9 cellular contexts compared by ENCODE assay signal in genomic region chr14:70882771-70883492, GRCh38. TPM values are rescaled to one million over a fixed set of nuclear protein-coding genes. Genes with fewer than 3 reads are reported as not detected.
A peak's percentile ranks its signal among the peaks of the same experiment; 100 is the strongest.
DNase-seq lines count a peak whose midpoint lies in the region; ATAC-seq, FAIRE-seq and TF ChIP-seq lines count a peak whose summit lies in the region.
"Had no signal": no experiment of that assay in that cellular context is flagged by ENCODE, and none has a peak within 500 bp of the region (broad histone marks: within the 10 kb centered on the region; RNA-seq: fewer than 3 reads in every experiment).

No MANE protein-coding gene starts in this region.

- no peaks in the 10 kb centered on the region for H4K20me1 ChIP-seq in BLaER1

- no peaks in the 10 kb centered on the region for H3K36me3 ChIP-seq in BLaER1

- H3K9ac ChIP-seq in BLaER1, result no peak overlapping the region

- H3K9me3 ChIP-seq in BLaER1, result no peaks in the 10 kb centered on the region

- H3K27me3 ChIP-seq in BLaER1, result no peaks in the 10 kb centered on the region

- no peak for ATAC-seq in activated CD8-positive, alpha-beta T cell treated with anti-CD3 and anti-CD28 coated beads for 36 hours

- H3K4me3 ChIP-seq in BLaER1, result no peak overlapping the region

- no peaks in the 10 kb centered on the region for H3K27me3 Mint-ChIP-seq in activated CD8-positive, alpha-beta T cell treated with anti-CD3 and anti-CD28 coated beads for 36 hours
- no peaks in the 10 kb centered on the region for H3K27me3 Mint-ChIP-seq in mesothelial cell of epicardium (ENCODE audit: low read depth)

- H3K4me2 ChIP-seq in BLaER1, result peak overlapping the region; percentile 71

- no peak overlapping the region for H3K4me3 Mint-ChIP-seq in activated CD8-positive, alpha-beta T cell treated with anti-CD3 and anti-CD28 coated beads for 36 hours
- no peak overlapping the region for H3K4me3 Mint-ChIP-seq in mesothelial cell of epicardium

- peak overlapping the region; percentile 12 for H3K27ac Mint-ChIP-seq in activated CD8-positive, alpha-beta T cell treated with anti-CD3 and anti-CD28 coated beads for 36 hours
- no peak overlapping the region for H3K27ac Mint-ChIP-seq in mesothelial cell of epicardium

- peak; percentile 84 for DNase-seq in HTR-8/SVneo (ENCODE audit: insufficient read length, low spot score)
- DNase-seq in activated CD8-positive, alpha-beta T cell treated with anti-CD3 and anti-CD28 coated beads for 36 hours, result no peak
- peak; percentile 87 for DNase-seq in iris pigment epithelial cell (ENCODE audit: low read depth)
- DNase-seq in GM19238 (ENCODE audit: insufficient read length, low spot score), result no peak
- no peak for DNase-seq in COR-L47 (lab: John Stamatoyannopoulos, UW)
- DNase-seq in NCI-H2029 treated with DMSO at 0.1 percent for 48 hours (lab: John Stamatoyannopoulos, UW), result no peak
- DNase-seq in mesothelial cell of epicardium (ENCODE audit: low spot score in 2 of 2, unreplicated experiment in 2 of 2), result no peak
- DNase-seq: mesendoderm had no signal

- CTCF ChIA-PET in activated CD8-positive, alpha-beta T cell treated with anti-CD3 and anti-CD28 coated beads for 36 hours (lab: Charles Lee), result interaction anchor here (0.6 to 7.9 kb wide), 12 partner anchors 9 to 79 kb away, joined by 3 to 93 read pairs (median 4); partner anchors contain the start of gene PCNX1

- FAIRE-seq in HTR-8/SVneo (lab: Jason Lieb, UNC), result no peak

- 0 out of 2 replicates have a peak overlapping the region, but pooled peaks have one; percentile 10 for H3K27ac ChIP-seq in BLaER1

- TF ChIP-seq CTCF in activated CD8-positive, alpha-beta T cell treated with anti-CD3 and anti-CD28 coated beads for 36 hours (IDR thresholded peaks at IDR 0.05), result no peak
- no peak for TF ChIP-seq CTCF in mesothelial cell of epicardium (IDR thresholded peaks at IDR 0.05; ENCODE audit: unreplicated experiment)

- POLR2A ChIA-PET in activated CD8-positive, alpha-beta T cell treated with anti-CD3 and anti-CD28 coated beads for 36 hours (lab: Charles Lee), result interaction anchor here (0.8 to 9.8 kb wide), 4 partner anchors 9 to 60 kb away, joined by 3 to 163 read pairs (median 17); partner anchors contain the start of gene PCNX1

- no peaks in the 10 kb centered on the region for H3K9me3 Mint-ChIP-seq in activated CD8-positive, alpha-beta T cell treated with anti-CD3 and anti-CD28 coated beads for 36 hours
- no peaks in the 10 kb centered on the region for H3K9me3 Mint-ChIP-seq in mesothelial cell of epicardium

- no peaks in the 10 kb centered on the region for H3K36me3 Mint-ChIP-seq in activated CD8-positive, alpha-beta T cell treated with anti-CD3 and anti-CD28 coated beads for 36 hours (ENCODE audit: low read depth)
- H3K36me3 Mint-ChIP-seq in mesothelial cell of epicardium, result no peaks in the 10 kb centered on the region

- H3K4me1 Mint-ChIP-seq in activated CD8-positive, alpha-beta T cell treated with anti-CD3 and anti-CD28 coated beads for 36 hours (ENCODE audit: low read depth), result peaks cover 63% of the 10 kb centered on the region
- peaks cover 13% of the 10 kb centered on the region for H3K4me1 Mint-ChIP-seq in mesothelial cell of epicardium

- intact Hi-C loops in activated CD8-positive, alpha-beta T cell treated with anti-CD3 and anti-CD28 coated beads for 36 hours (cut with micrococcal nuclease), result no loop called here

- H3K4me1 ChIP-seq in BLaER1, result peaks cover 70% of the 10 kb centered on the region

RNA-seq across cellular contexts. Expression of gene PCNX1, which starts 24.3 kb away (rescaled TPM):
- total RNA-seq in activated CD8-positive, alpha-beta T cell treated with anti-CD3 and anti-CD28 coated beads for 36 hours, result 10 to 100 TPM; 32.7 to 42.6 TPM
- total RNA-seq in mesothelial cell of epicardium, result 73.5 to 77.2 TPM (median 76.2 TPM) in 3 replicates

Comparison
In these comparisons a context has a peak if more than half of its experiments do, and no peak if none do; other contexts are left out.
1. DNase-seq: peak in HTR-8/SVneo (single experiment) and iris pigment epithelial cell (single experiment); none in activated CD8-positive, alpha-beta T cell treated with anti-CD3 and anti-CD28 coated beads for 36 hours (single experiment), GM19238 (single experiment), COR-L47 (single experiment), NCI-H2029 treated with DMSO at 0.1 percent for 48 hours (single experiment) and mesothelial cell of epicardium (0 of 2).